8 cellular contexts compared by ENCODE assay signal in the genomic region with DNA sequence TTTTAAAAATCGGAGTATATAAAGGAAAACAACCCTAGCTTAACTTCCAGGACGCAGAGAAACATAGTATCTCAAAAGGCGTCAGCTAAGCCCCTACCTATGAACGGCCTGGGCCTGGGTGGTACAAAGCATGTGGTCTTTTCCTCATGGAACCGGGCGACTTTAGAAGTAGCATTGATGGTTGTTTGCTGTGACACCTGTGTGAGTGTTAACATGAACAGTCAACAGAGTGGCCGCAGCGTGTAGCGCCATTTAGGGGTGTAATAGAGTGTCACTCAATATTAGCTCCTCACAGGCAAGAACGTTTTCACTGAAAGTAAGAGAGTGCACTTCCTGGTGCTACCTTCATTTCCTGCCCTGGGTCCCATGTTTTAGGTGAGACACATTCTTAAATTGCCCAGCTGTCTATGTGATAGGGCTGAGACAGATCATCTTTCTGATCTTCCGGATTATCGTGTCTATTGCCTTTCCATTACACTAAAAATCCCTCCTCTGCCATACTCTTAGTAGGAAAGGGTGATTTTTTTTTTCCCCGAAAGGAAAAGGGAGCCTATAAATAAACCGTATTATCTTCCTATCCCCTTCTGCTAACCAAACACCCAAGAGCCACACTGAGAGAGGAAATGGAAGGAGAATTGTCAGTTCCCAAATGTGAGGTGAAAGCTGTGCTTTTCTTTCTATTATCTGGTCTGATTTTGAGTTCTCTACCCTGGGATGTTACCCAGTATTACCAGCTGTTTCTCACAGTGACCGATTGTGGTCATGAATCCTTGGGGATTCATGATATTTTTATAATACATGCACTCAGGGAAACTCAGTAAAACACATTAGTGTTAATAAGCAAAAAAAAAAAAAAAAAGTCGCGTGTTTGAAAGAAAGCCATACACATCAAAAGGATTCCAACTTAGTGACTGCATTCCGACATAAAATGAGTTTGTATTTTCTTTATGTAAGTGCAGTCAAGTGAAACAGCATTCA. TPM values are rescaled to one million over a fixed set of nuclear protein-coding genes. Genes with fewer than 3 reads are reported as not detected.
DNase-seq lines count a peak whose midpoint lies in the region; ATAC-seq lines count a peak whose summit lies in the region.

No MANE protein-coding gene starts in this region.

- no peaks in the 10 kb centered on the region for H3K9me3 Mint-ChIP-seq in natural killer cell treated with Interleukin-12 subunit alpha and Interleukin-12 subunit beta and Interleukin-15 and Interleukin-18, amount 100 ng/mL, for 72 hours

- peak overlapping the region; percentile 99 for H3K4me3 ChIP-seq in endocrine pancreas (ENCODE audit: control insufficient read depth, insufficient read depth, low read length)
- H3K4me3 ChIP-seq in thymus (ENCODE audit: low read length) = peak overlapping the region; percentile 92

- peaks cover 11% of the 10 kb centered on the region for H3K36me3 Mint-ChIP-seq in natural killer cell treated with Interleukin-12 subunit alpha and Interleukin-12 subunit beta and Interleukin-15 and Interleukin-18, amount 100 ng/mL, for 72 hours

- peak overlapping the region; percentile 83 to 97 for H3K27ac Mint-ChIP-seq in natural killer cell treated with Interleukin-12 subunit alpha and Interleukin-12 subunit beta and Interleukin-15 and Interleukin-18, amount 100 ng/mL, for 72 hours

- peak overlapping the region; percentile 99 for H3K4me3 Mint-ChIP-seq in natural killer cell treated with Interleukin-12 subunit alpha and Interleukin-12 subunit beta and Interleukin-15 and Interleukin-18, amount 100 ng/mL, for 72 hours

- H3K9ac ChIP-seq in endocrine pancreas (ENCODE audit: control insufficient read depth, insufficient read depth, low read length) = peak overlapping the region; percentile 98

- H3K9me3 ChIP-seq in endocrine pancreas (ENCODE audit: control insufficient read depth, low read length) (no peaks in the 10 kb centered on the region), thymus (ENCODE audit: control insufficient read depth) (no peaks in the 10 kb centered on the region)

- no peaks in the 10 kb centered on the region for H3K27me3 Mint-ChIP-seq in natural killer cell treated with Interleukin-12 subunit alpha and Interleukin-12 subunit beta and Interleukin-15 and Interleukin-18, amount 100 ng/mL, for 72 hours

- ATAC-seq in HG02981 (IDR thresholded peaks at IDR 0.05; ENCODE audit: unreplicated experiment) = peak; percentile 39
- ATAC-seq in natural killer cell treated with Interleukin-12 subunit alpha and Interleukin-12 subunit beta and Interleukin-15 and Interleukin-18, amount 100 ng/mL, for 72 hours = peak in 1 of 2 donors; percentile 21

- H3K4me1 ChIP-seq in endocrine pancreas (ENCODE audit: control insufficient read depth, insufficient read depth, low read length) = peaks cover 28% of the 10 kb centered on the region
- H3K4me1 ChIP-seq in thymus (ENCODE audit: control insufficient read depth, insufficient read depth, low read length) = peaks cover 10% of the 10 kb centered on the region

- H3K36me3 ChIP-seq in endocrine pancreas (ENCODE audit: control insufficient read depth, insufficient read depth, low read length) (no peaks in the 10 kb centered on the region), thymus (ENCODE audit: control insufficient read depth, insufficient read depth) (peaks cover under 1% of the 10 kb centered on the region)

- WGBS in thymus = 28% methylated on average over 18 of the region's 18 CpGs

- H3K27me3 ChIP-seq in endocrine pancreas (ENCODE audit: control insufficient read depth, insufficient read depth, low read length) = no peaks in the 10 kb centered on the region
- H3K27me3 ChIP-seq in thymus (ENCODE audit: control insufficient read depth, insufficient read depth) = no peaks in the 10 kb centered on the region

- DNase-seq in NCI-H2029 (lab: John Stamatoyannopoulos, UW) (peak; percentile 25), NCI-H2029 treated with DMSO at 0.1 percent for 48 hours (lab: John Stamatoyannopoulos, UW) (no peak), NCI-H226 (peak; percentile 50)
- peak; percentile 49 to 58 for DNase-seq in activated CD4-positive, alpha-beta T cell treated with anti-CD3 and anti-CD28 coated beads, Interleukin-2, amount 50 U/mL, for 48 hours
- DNase-seq in natural killer cell treated with Interleukin-12 subunit alpha and Interleukin-12 subunit beta and Interleukin-15 and Interleukin-18, amount 100 ng/mL, for 72 hours (ENCODE audit: low spot score) = no peak

- H3K4me1 Mint-ChIP-seq in natural killer cell treated with Interleukin-12 subunit alpha and Interleukin-12 subunit beta and Interleukin-15 and Interleukin-18, amount 100 ng/mL, for 72 hours (ENCODE audit: low read depth in 2 of 2) = peaks cover 26 to 37% of the 10 kb centered on the region in 2 donors

- H3K27ac ChIP-seq in thymus (ENCODE audit: low read depth) = peak overlapping the region; percentile 25

RNA-seq across cellular contexts. Expression of a gene that starts 1.4 kb away (rescaled TPM):
- 10 to 100 TPM; 64.3 to 99.0 TPM for total RNA-seq in natural killer cell treated with Interleukin-12 subunit alpha and Interleukin-12 subunit beta and Interleukin-15 and Interleukin-18, amount 100 ng/mL, for 72 hours
- polyA plus RNA-seq in thymus = 34.3 TPM

Comparison
In these comparisons a context has a peak if more than half of its experiments do, and no peak if none do; other contexts are left out.
1. DNase-seq: peak in NCI-H2029 (single experiment), NCI-H226 (single experiment) and activated CD4-positive, alpha-beta T cell treated with anti-CD3 and anti-CD28 coated beads, Interleukin-2, amount 50 U/mL, for 48 hours (2 of 2); none in NCI-H2029 treated with DMSO at 0.1 percent for 48 hours (single experiment) and natural killer cell treated with Interleukin-12 subunit alpha and Interleukin-12 subunit beta and Interleukin-15 and Interleukin-18, amount 100 ng/mL, for 72 hours (single experiment).